ENCODE assay signal across 18 cellular contexts in genomic region chr4:82491251-82491960, GRCh38.
A peak's percentile ranks its signal among the peaks of the same experiment; 100 is the strongest.
DNase-seq lines count a peak whose midpoint lies in the region; ATAC-seq and FAIRE-seq lines count a peak whose summit lies in the region.
"Had no signal": no experiment of that assay in that cellular context is flagged by ENCODE, and none has a peak within 500 bp of the region (broad histone marks: within the 10 kb centered on the region; RNA-seq: fewer than 3 reads in every experiment).

No MANE protein-coding gene starts in this region.

- intact Hi-C loops in CD4-positive, alpha-beta memory T cell (cut with micrococcal nuclease): no loop called here

- H3K4me1 Mint-ChIP-seq in CD4-positive, alpha-beta memory T cell: no peaks in the 10 kb centered on the region

- H3K9me3 ChIP-seq in CD4-positive, alpha-beta memory T cell (ENCODE audit: control insufficient read depth in 1 of 2, low read length in 2 of 2): no peaks in the 10 kb centered on the region
- H3K9me3 ChIP-seq: esophagus muscularis mucosa, neutrophil, sigmoid colon, suprapubic skin had no signal

- no peaks in the 10 kb centered on the region for H3K27me3 Mint-ChIP-seq in CD4-positive, alpha-beta memory T cell
- H3K27me3 Mint-ChIP-seq: dendritic cell treated with granulocyte-macrophage colony-stimulating factor and Interleukin-4, amounts not matched to agents 40 ng/mL and 50 ng/mL, for 4 days had no signal

- no peak for FAIRE-seq in urothelium cell line (lab: Jason Lieb, UNC)

- H3K36me3 Mint-ChIP-seq in CD4-positive, alpha-beta memory T cell: peaks cover 0 to 4% of the 10 kb centered on the region in 2 donors
- H3K36me3 Mint-ChIP-seq: CD8-positive, alpha-beta T cell had no signal

- H3K9me3 Mint-ChIP-seq in CD4-positive, alpha-beta memory T cell: no peaks in the 10 kb centered on the region
- H3K9me3 Mint-ChIP-seq: CD8-positive, alpha-beta T cell; dendritic cell treated with granulocyte-macrophage colony-stimulating factor and Interleukin-4, amounts not matched to agents 40 ng/mL and 50 ng/mL, for 4 days had no signal

- no peaks in the 10 kb centered on the region for H3K27me3 ChIP-seq in CD4-positive, alpha-beta memory T cell (ENCODE audit: insufficient read depth, low read length)
- H3K27me3 ChIP-seq: esophagus muscularis mucosa, neutrophil, sigmoid colon, suprapubic skin had no signal

- in situ Hi-C loops in ACHN (cut with HindIII; ENCODE audit: low pct_ligation_motif_present, low pct_unique_long_range_greater_than_20kb, low sequenced_read_pairs): no loop called here

- H3K36me3 ChIP-seq in CD4-positive, alpha-beta memory T cell (ENCODE audit: insufficient read depth, low read length): no peaks in the 10 kb centered on the region
- H3K36me3 ChIP-seq: neutrophil, sigmoid colon, suprapubic skin had no signal

- CTCF ChIA-PET in CD4-positive, alpha-beta memory T cell (lab: Charles Lee; ENCODE audit: partially characterized antibody): no interaction called here

- POLR2A ChIA-PET in CD4-positive, alpha-beta memory T cell (lab: Charles Lee; ENCODE audit: partially characterized antibody): no interaction called here

- H3K4me1 ChIP-seq in CD4-positive, alpha-beta memory T cell (ENCODE audit: insufficient read depth, low read length): no peaks in the 10 kb centered on the region
- H3K4me1 ChIP-seq: esophagus muscularis mucosa, sigmoid colon, suprapubic skin had no signal

- peak; percentile 85 for ATAC-seq in left lobe of liver
- ATAC-seq: CD8-positive, alpha-beta T cell had no signal

- H3K4me3 Mint-ChIP-seq in CD4-positive, alpha-beta memory T cell: no peak overlapping the region
- H3K4me3 Mint-ChIP-seq: CD8-positive, alpha-beta T cell; dendritic cell treated with granulocyte-macrophage colony-stimulating factor and Interleukin-4, amounts not matched to agents 40 ng/mL and 50 ng/mL, for 4 days had no signal

- H3K27ac ChIP-seq in CD4-positive, alpha-beta memory T cell (ENCODE audit: low read depth, low read length): no peak overlapping the region
- H3K27ac ChIP-seq: esophagus muscularis mucosa, neutrophil, sigmoid colon, suprapubic skin had no signal

- DNase-seq in DMS53 (lab: John Stamatoyannopoulos, UW): peak; percentile 12
- no peak for DNase-seq in DMS53 treated with DMSO at 0.1 percent for 48 hours (lab: John Stamatoyannopoulos, UW; ENCODE audit: unreplicated experiment)
- peak; percentile 95 for DNase-seq in NCI-H1092 treated with DMSO at 0.1 percent for 48 hours (lab: John Stamatoyannopoulos, UW)
- peak; percentile 89 for DNase-seq in NCI-H748 (lab: John Stamatoyannopoulos, UW; ENCODE audit: unreplicated experiment)
- no peak for DNase-seq in left lobe of liver (ENCODE audit: low spot score)
- DNase-seq in urothelium cell line (ENCODE audit: low spot score): no peak
- DNase-seq in CD4-positive, alpha-beta memory T cell: no peak
- DNase-seq in ACHN: no peak
- DNase-seq: 8988T; anterior cingulate cortex; CD8-positive, alpha-beta T cell; head of caudate nucleus; MV-4-11; sigmoid colon had no signal

- H3K27ac Mint-ChIP-seq in CD4-positive, alpha-beta memory T cell: peak overlapping the region in 1 of 7 donors; percentile 12
- H3K27ac Mint-ChIP-seq: CD8-positive, alpha-beta T cell; dendritic cell treated with granulocyte-macrophage colony-stimulating factor and Interleukin-4, amounts not matched to agents 40 ng/mL and 50 ng/mL, for 4 days had no signal

- H3K4me3 ChIP-seq in CD4-positive, alpha-beta memory T cell (ENCODE audit: low read length in 2 of 2): no peak overlapping the region
- H3K4me3 ChIP-seq: esophagus muscularis mucosa, sigmoid colon, suprapubic skin had no signal

Comparison
In these comparisons a context has a peak if more than half of its experiments do, and no peak if none do; other contexts are left out.
1. DNase-seq: peak in DMS53 (single experiment), NCI-H1092 treated with DMSO at 0.1 percent for 48 hours (single experiment) and NCI-H748 (single experiment); none in DMS53 treated with DMSO at 0.1 percent for 48 hours (single experiment), left lobe of liver (single experiment), urothelium cell line (single experiment), CD4-positive, alpha-beta memory T cell (0 of 5) and ACHN (single experiment).